In the genomic region with DNA sequence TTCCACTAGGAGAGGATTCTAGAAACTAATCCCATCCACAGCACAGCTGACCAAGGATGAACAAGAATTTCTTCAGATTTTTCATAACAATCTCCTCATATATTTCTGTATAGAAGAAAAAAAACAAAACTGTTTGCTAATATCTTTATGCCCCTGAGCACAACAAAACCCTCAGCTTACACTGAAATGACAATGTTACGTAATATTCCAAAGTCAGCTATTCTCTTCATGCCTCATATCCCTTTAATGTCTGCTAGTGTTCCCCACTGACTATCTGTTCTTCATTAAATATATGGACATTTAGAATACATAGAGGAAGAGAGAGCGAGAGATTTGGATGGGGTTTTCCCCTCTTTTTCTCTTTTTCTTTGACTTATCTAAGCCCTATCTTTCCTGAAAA, we compare ENCODE assay signal across 22 cellular contexts.
DNase-seq lines count a peak whose midpoint lies in the region; ATAC-seq and TF ChIP-seq lines count a peak whose summit lies in the region.
"Had no signal": no experiment of that assay in that cellular context is flagged by ENCODE, and none has a peak within 500 bp of the region (broad histone marks: within the 10 kb centered on the region; RNA-seq: fewer than 3 reads in every experiment).

No MANE protein-coding gene starts in this region.

- peaks cover 17% of the 10 kb centered on the region for H3K4me1 ChIP-seq in GM23248 (ENCODE audit: insufficient read depth)
- peaks cover 14% of the 10 kb centered on the region for H3K4me1 ChIP-seq in testis
- H3K4me1 ChIP-seq in PC-9 (replicated peaks; ENCODE audit: insufficient read depth) = no peaks in the 10 kb centered on the region
- H3K4me1 ChIP-seq: BE2C had no signal

- TF ChIP-seq CTCF in VCaP (conservative IDR thresholded peaks at IDR 0.05) (no peak), fibroblast of pulmonary artery (IDR thresholded peaks at IDR 0.05; ENCODE audit: low read length, missing control alignments) (no peak), testis (IDR thresholded peaks at IDR 0.05) (no peak), PC-9 (conservative IDR thresholded peaks at IDR 0.05) (no peak)

- CTCF ChIA-PET in PC-9 (lab: Charles Lee) = no interaction called here

- in situ Hi-C loops in GM23248 (cut with MboI) = no loop called here

- intact Hi-C loops in testis (cut with DNase I; ENCODE audit: low total_unique reads) (no loop called here), PC-9 (cut with micrococcal nuclease; ENCODE audit: unreplicated experiment) (no loop called here)

- POLR2A ChIA-PET in PC-9 (lab: Charles Lee; ENCODE audit: unreplicated experiment) = no interaction called here

- 93% methylated on average over 2 of the region's 2 CpGs for WGBS in GM23248 (ENCODE audit: low coverage in 1 of 2, low lambda C conversion rate in 2 of 2, missing lambda C conversion rate in 2 of 2), 2 experiments
- 62 to 78% methylated on average over 2 of the region's 2 CpGs for WGBS in testis, 2 donors

- H3K4me3 ChIP-seq in GM23248 = no peak overlapping the region
- H3K4me3 ChIP-seq in fibroblast of pulmonary artery (replicated peaks; ENCODE audit: low read depth, low read length) = no peak overlapping the region
- H3K4me3 ChIP-seq in testis = no peak overlapping the region
- H3K4me3 ChIP-seq in PC-9 = no peak overlapping the region
- H3K4me3 ChIP-seq: A549, SJSA1 had no signal

- no peak for ATAC-seq in HG03159 (IDR thresholded peaks at IDR 0.05; ENCODE audit: unreplicated experiment)
- no peak for ATAC-seq in GM21737 (IDR thresholded peaks at IDR 0.05; ENCODE audit: unreplicated experiment)
- ATAC-seq: A549 had no signal

- H3K36me3 ChIP-seq in GM23248 (ENCODE audit: low read depth) = no peaks in the 10 kb centered on the region
- H3K36me3 ChIP-seq in testis (ENCODE audit: low read depth, missing control alignments) = no peaks in the 10 kb centered on the region
- no peaks in the 10 kb centered on the region for H3K36me3 ChIP-seq in PC-9 (ENCODE audit: low read depth)
- H3K36me3 ChIP-seq: BE2C, SJSA1 had no signal

- no peak overlapping the region for H3K27ac ChIP-seq in GM23248
- peak overlapping the region; percentile 34 for H3K27ac ChIP-seq in VCaP
- peak overlapping the region; percentile 9 to 20 for H3K27ac ChIP-seq in testis
- H3K27ac ChIP-seq in PC-9 = no peak overlapping the region
- H3K27ac ChIP-seq: A549, SJSA1 had no signal

- peaks cover 12% of the 10 kb centered on the region for H3F3A ChIP-seq in GM23248 (ENCODE audit: insufficient read depth)
- no peaks in the 10 kb centered on the region for H3F3A ChIP-seq in PC-9 (ENCODE audit: insufficient read depth, low read depth)

- H4K20me1 ChIP-seq in GM23248 (ENCODE audit: insufficient read depth) (no peaks in the 10 kb centered on the region), PC-9 (ENCODE audit: insufficient read depth) (no peaks in the 10 kb centered on the region)

- no peak overlapping the region for H3K4me2 ChIP-seq in GM23248 (ENCODE audit: unreplicated experiment)
- H3K4me2 ChIP-seq in PC-9 = no peak overlapping the region
- H3K4me2 ChIP-seq: A549 had no signal

- H3K27me3 ChIP-seq in GM23248 (replicated peaks; ENCODE audit: insufficient read depth) = no peaks in the 10 kb centered on the region
- no peaks in the 10 kb centered on the region for H3K27me3 ChIP-seq in testis
- no peaks in the 10 kb centered on the region for H3K27me3 ChIP-seq in PC-9 (ENCODE audit: insufficient read depth, low read depth)
- H3K27me3 ChIP-seq: BE2C, SJSA1 had no signal

- TF ChIP-seq POLR2A in testis (IDR thresholded peaks at IDR 0.05) = no peak

- H3K9me2 ChIP-seq in GM23248 (ENCODE audit: insufficient read depth) (no peaks in the 10 kb centered on the region), PC-9 (ENCODE audit: insufficient read depth) (no peaks in the 10 kb centered on the region)

- no TSS peak for BruUV-seq in PC-9 (replicated peaks; lab: Mats Ljungman, UMichigan)

- H2AFZ ChIP-seq in GM23248 (no peak overlapping the region), PC-9 (no peak overlapping the region)

- no peaks in the 10 kb centered on the region for H3K9me3 ChIP-seq in GM23248 (ENCODE audit: low read depth)
- no peaks in the 10 kb centered on the region for H3K9me3 ChIP-seq in testis
- no peaks in the 10 kb centered on the region for H3K9me3 ChIP-seq in PC-9 (ENCODE audit: insufficient read depth, low read depth)
- H3K9me3 ChIP-seq: A549, BE2C, SJSA1 had no signal

- H3K79me2 ChIP-seq in GM23248 (ENCODE audit: insufficient read depth) (no peaks in the 10 kb centered on the region), PC-9 (ENCODE audit: low read depth) (no peaks in the 10 kb centered on the region)

- DNase-seq in GM23248 (peak; percentile 4), fibroblast of pulmonary artery (ENCODE audit: low read depth) (peak; percentile 16), testis (no peak), PC-9 (no peak)
- DNase-seq: BE2C; CD8-positive, alpha-beta memory T cell; DMS 273 treated with DMSO at 0.1 percent for 48 hours; DMS79 treated with DMSO at 0.1 percent for 48 hours; GF-D8; NCI-H1092; NCI-H1417 treated with DMSO at 0.1 percent for 48 hours; NCI-H1694 treated with DMSO at 0.1 percent for 48 hours; NCI-H2081; NCI-H2227 treated with DMSO at 0.1 percent for 48 hours; NCI-H526 treated with DMSO at 0.1 percent for 48 hours; Right ventricle myocardium superior; RPMI8226 had no signal

- H3K9ac ChIP-seq in GM23248 = no peak overlapping the region

Comparison
In these comparisons a context has a peak if more than half of its experiments do, and no peak if none do; other contexts are left out.
1. DNase-seq: peak in GM23248 (single experiment) and fibroblast of pulmonary artery (single experiment); none in testis (single experiment) and PC-9 (0 of 2).
2. H3K27ac ChIP-seq: peak in VCaP (single experiment) and testis (2 of 2); none in GM23248 (single experiment) and PC-9 (single experiment).